Comparison of ENCODE assay signal across 1 cellular context in genomic region chr7:139613971-139614411, GRCh38.
TF ChIP-seq lines count a peak whose summit lies in the region.

No MANE protein-coding gene starts in this region.

TF ChIP-seq in WTC11, 78 proteins besides CTCF, POLR2A, EP300 and RAD21 (continued from another document):
- TF ChIP-seq HMGXB4 (CRISPR knock-in tag; IDR thresholded peaks at IDR 0.05) = no peak
- TF ChIP-seq E2F4 (CRISPR knock-in tag; IDR thresholded peaks at IDR 0.05; ENCODE audit: borderline replicate concordance, low read depth) = no peak
